ENCODE assay signal across 1 cellular context in genomic region chr7:35253680-35254495, GRCh38.
TF ChIP-seq lines count a peak whose summit lies in the region.

TSS of gene TBX20 (minus strand) at chr7:35254100. CDS start at chr7:35253620, 480 bp downstream.

TF ChIP-seq in A549, 52 proteins besides CTCF, POLR2A, EP300 and RAD21 (continued from another document):
- TF ChIP-seq POLR2AphosphoS2 (conservative IDR thresholded peaks at IDR 0.05; ENCODE audit: low read length), result no peak
- no peak for TF ChIP-seq HEYL (CRISPR knock-in tag; IDR thresholded peaks at IDR 0.05)
- TF ChIP-seq ZNF302 (CRISPR knock-in tag; IDR thresholded peaks at IDR 0.05), result no peak
- no peak for TF ChIP-seq JUNB (IDR thresholded peaks at IDR 0.05)
- TF ChIP-seq KDM5A (IDR thresholded peaks at IDR 0.05), result no peak
- TF ChIP-seq CHD2 (IDR thresholded peaks at IDR 0.05; ENCODE audit: low read length, partially characterized antibody), result no peak
- TF ChIP-seq HES2 (IDR thresholded peaks at IDR 0.05), result no peak
- TF ChIP-seq HOXB13 (CRISPR knock-in tag; IDR thresholded peaks at IDR 0.05; ENCODE audit: low read depth), result peak; percentile 49; the same call in 1 of the 2 replicates
- peak; percentile 48; the same call in 1 of the 2 replicates for TF ChIP-seq RFX5 (IDR thresholded peaks at IDR 0.05)
- peak; percentile 83 for TF ChIP-seq MAX (IDR thresholded peaks at IDR 0.05)
- TF ChIP-seq ESRRA (IDR thresholded peaks at IDR 0.05; ENCODE audit: borderline replicate concordance, low read length), result no peak
- no peak for TF ChIP-seq NFE2L2 (conservative IDR thresholded peaks at IDR 0.05; ENCODE audit: low read length)
- TF ChIP-seq NPAS2 (CRISPR knock-in tag; IDR thresholded peaks at IDR 0.05; ENCODE audit: borderline replicate concordance), result no peak
